ENCODE assay signal across 8 cellular contexts in the genomic region with DNA sequence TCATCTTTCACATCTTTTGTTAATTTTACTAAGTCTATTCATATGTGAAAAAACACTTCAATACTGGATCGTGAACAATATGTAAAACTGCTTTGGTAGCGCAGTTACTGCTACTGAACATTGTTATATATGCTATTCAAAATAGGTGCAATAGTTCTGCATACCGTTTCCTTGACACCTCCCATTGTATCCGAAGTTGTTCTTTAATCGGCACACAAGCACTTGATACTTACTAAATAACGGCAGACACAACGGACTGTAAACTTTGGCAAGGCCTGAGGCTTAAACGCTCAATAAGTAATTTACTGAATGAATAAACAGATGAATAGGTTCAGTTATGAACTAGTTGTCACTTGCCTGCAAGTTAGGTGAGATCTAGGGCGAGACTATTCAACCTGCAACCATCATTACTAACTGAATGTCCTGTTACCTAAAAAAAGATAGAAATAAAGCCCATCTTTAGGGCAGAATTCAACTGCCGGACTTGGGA. TPM values are rescaled to one million over a fixed set of nuclear protein-coding genes. Genes with fewer than 3 reads are reported as not detected.
DNase-seq lines count a peak whose midpoint lies in the region; ATAC-seq and TF ChIP-seq lines count a peak whose summit lies in the region.

No MANE protein-coding gene starts in this region.

- H3K27ac ChIP-seq in HUES64 (ENCODE audit: low read depth, low read length): peak overlapping the region; percentile 89

- peaks cover 8% of the 10 kb centered on the region for H3K4me1 ChIP-seq in HUES64 (ENCODE audit: insufficient read depth, low read length)

- WGBS in HUES64: 23% methylated on average over 10 of the region's 10 CpGs

- H3K9ac ChIP-seq in HUES64 (ENCODE audit: low read depth, low read length): peak overlapping the region; percentile 91

- H3K27me3 ChIP-seq in HUES64 (ENCODE audit: insufficient read depth, low read length): no peaks in the 10 kb centered on the region

- H3K4me3 Mint-ChIP-seq in activated T-cell treated with anti-CD3 and anti-CD28 coated beads, Interleukin-2, amount 50 U/mL, for 72 hours: peak overlapping the region; percentile 91 to 98
- H3K4me3 Mint-ChIP-seq in naive B cell: peak overlapping the region; percentile 90 to 99 (median 97)

- no peak for TF ChIP-seq CTCF in choroid plexus epithelial cell (conservative IDR thresholded peaks at IDR 0.05; ENCODE audit: low read depth, low read length)

- H3K9me3 Mint-ChIP-seq in activated T-cell treated with anti-CD3 and anti-CD28 coated beads, Interleukin-2, amount 50 U/mL, for 72 hours: no peaks in the 10 kb centered on the region
- H3K9me3 Mint-ChIP-seq in naive B cell: peaks cover 0 to 13% (median 5%) of the 10 kb centered on the region in 7 donors

- peak; percentile 3 for ATAC-seq in activated T-cell treated with anti-CD3 and anti-CD28 coated beads, Interleukin-2, amount 50 U/mL, for 72 hours (replicated peaks in 1 of 2)
- ATAC-seq in naive B cell (ENCODE audit: low read depth in 2 of 2): no peak
- no peak for ATAC-seq in HG03097 (IDR thresholded peaks at IDR 0.05; ENCODE audit: low FRiP score, unreplicated experiment)

- no peaks in the 10 kb centered on the region for H3K27me3 Mint-ChIP-seq in activated T-cell treated with anti-CD3 and anti-CD28 coated beads, Interleukin-2, amount 50 U/mL, for 72 hours (ENCODE audit: low read depth)
- no peaks in the 10 kb centered on the region for H3K27me3 Mint-ChIP-seq in naive B cell

- peak overlapping the region; percentile 96 for H3K4me3 ChIP-seq in HUES64 (ENCODE audit: low read length)
- H3K4me3 ChIP-seq in choroid plexus epithelial cell (ENCODE audit: low read depth, low read length): peak overlapping the region; percentile 81

- peak overlapping the region; percentile 99 for H3K27ac Mint-ChIP-seq in activated T-cell treated with anti-CD3 and anti-CD28 coated beads, Interleukin-2, amount 50 U/mL, for 72 hours
- peak overlapping the region; percentile 94 to 100 (median 98) for H3K27ac Mint-ChIP-seq in naive B cell

- peaks cover 19 to 33% of the 10 kb centered on the region in 2 donors for H3K36me3 Mint-ChIP-seq in activated T-cell treated with anti-CD3 and anti-CD28 coated beads, Interleukin-2, amount 50 U/mL, for 72 hours (ENCODE audit: insufficient read depth in 2 of 2)
- H3K36me3 Mint-ChIP-seq in naive B cell: peaks cover 15 to 25% of the 10 kb centered on the region in 2 donors

- peaks cover 5% of the 10 kb centered on the region for H3K4me1 Mint-ChIP-seq in activated T-cell treated with anti-CD3 and anti-CD28 coated beads, Interleukin-2, amount 50 U/mL, for 72 hours (ENCODE audit: low read depth)
- peaks cover 28 to 44% (median 29%) of the 10 kb centered on the region in 3 donors for H3K4me1 Mint-ChIP-seq in naive B cell

- peaks cover 56% of the 10 kb centered on the region for H3K36me3 ChIP-seq in HUES64 (ENCODE audit: insufficient read depth, low read length)

- no peak for DNase-seq in activated T-cell treated with anti-CD3 and anti-CD28 coated beads, Interleukin-2, amount 50 U/mL, for 72 hours
- DNase-seq in activated T-cell treated with anti-CD3 and anti-CD28 coated beads for 4 hours (no peak), choroid plexus epithelial cell (ENCODE audit: low read depth) (no peak), naive B cell (no peak), NCI-H2029 treated with DMSO at 0.1 percent for 48 hours (lab: John Stamatoyannopoulos, UW) (no peak)
- no peak for DNase-seq in stimulated activated CD4-positive, alpha-beta T cell treated with anti-CD3 and anti-CD28 coated beads, Interleukin-2, amount 100 ng/mL, for 48 hours

- H3K9me3 ChIP-seq in HUES64 (ENCODE audit: insufficient read depth, low read depth, low read length): peaks cover 14% of the 10 kb centered on the region; the same call in 1 of the 2 replicates

RNA-seq across cellular contexts. Expression of a gene that starts 0.6 kb away (rescaled TPM):
- total RNA-seq in activated T-cell treated with anti-CD3 and anti-CD28 coated beads, Interleukin-2, amount 50 U/mL, for 72 hours: 10 to 100 TPM; 25.2 to 29.4 TPM
- polyA plus RNA-seq in HUES64 (2013, experiment 1 of 2): 23.4 TPM
- polyA plus RNA-seq in HUES64 (2013, experiment 2 of 2): 27.5 TPM
- 10 to 100 TPM; 26.8 to 60.9 (median 41.2) TPM for polyA plus RNA-seq in naive B cell (ENCODE audit: low read depth in 6 of 6)

RNA-seq across cellular contexts. Expression of a gene that starts 0.7 kb away (rescaled TPM):
- total RNA-seq in activated T-cell treated with anti-CD3 and anti-CD28 coated beads, Interleukin-2, amount 50 U/mL, for 72 hours: 100 to 1,000 TPM in 1 of 2 donors, 10 to 100 TPM in 1; 85.0 to 118 TPM
- 102 TPM for polyA plus RNA-seq in HUES64 (2013, experiment 1 of 2)
- 98.4 TPM for polyA plus RNA-seq in HUES64 (2013, experiment 2 of 2)
- 10 to 100 TPM; 45.5 to 63.7 (median 56.4) TPM for polyA plus RNA-seq in naive B cell (ENCODE audit: low read depth in 6 of 6)

Comparison
In these comparisons a context has a peak if more than half of its experiments do, and no peak if none do; other contexts are left out.
1. ATAC-seq: peak in activated T-cell treated with anti-CD3 and anti-CD28 coated beads, Interleukin-2, amount 50 U/mL, for 72 hours (2 of 2); none in naive B cell (0 of 2) and HG03097 (single experiment).